23 cellular contexts compared by ENCODE assay signal in the genomic region with DNA sequence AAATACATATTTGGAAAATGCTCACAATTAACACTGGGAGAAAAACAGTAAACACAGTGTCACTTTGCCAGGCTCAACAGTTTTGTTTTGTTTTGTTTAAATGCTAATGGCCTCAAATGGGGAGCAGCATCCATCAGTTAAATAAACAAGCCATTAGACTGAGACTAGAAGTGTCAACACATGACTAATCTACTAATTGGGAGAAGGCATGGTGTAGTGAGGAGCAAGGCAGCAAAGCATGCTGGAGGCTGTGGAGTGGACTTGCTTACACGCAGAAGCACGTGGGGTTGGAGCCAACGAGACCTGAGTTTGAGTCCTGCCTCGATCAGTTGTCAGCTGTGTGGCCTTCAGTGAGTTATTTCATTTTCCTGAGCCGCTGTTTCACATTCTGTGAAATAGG. TPM values are rescaled to one million over a fixed set of nuclear protein-coding genes. Genes with fewer than 3 reads are reported as not detected.
A peak's percentile ranks its signal among the peaks of the same experiment; 100 is the strongest.
DNase-seq lines count a peak whose midpoint lies in the region; ATAC-seq, FAIRE-seq and TF ChIP-seq lines count a peak whose summit lies in the region.
"Had no signal": no experiment of that assay in that cellular context is flagged by ENCODE, and none has a peak within 500 bp of the region (broad histone marks: within the 10 kb centered on the region; RNA-seq: fewer than 3 reads in every experiment).

No MANE protein-coding gene starts in this region.

- no peaks in the 10 kb centered on the region for H3K9me3 ChIP-seq in HEK293 (ENCODE audit: control insufficient read depth, insufficient read depth, low read depth, low read length)
- no peaks in the 10 kb centered on the region for H3K9me3 ChIP-seq in upper lobe of left lung
- H3K9me3 ChIP-seq: Peyer's patch had no signal

- 76 to 96% methylated on average over 5 of the region's 5 CpGs for WGBS in upper lobe of left lung, 2 donors

- no peaks in the 10 kb centered on the region for H3K27me3 ChIP-seq in upper lobe of left lung
- H3K27me3 ChIP-seq: Peyer's patch had no signal

- CTCF ChIA-PET in HEK293 (lab: Yijun Ruan, JAX) = interaction anchor here (0.7 to 1.8 kb wide), 3 partner anchors 10 to 112 kb away, joined by 4 to 7 read pairs (median 4); no protein-coding TSS in a partner anchor

- TF ChIP-seq POLR2A in GM12892 (IDR thresholded peaks at IDR 0.05; ENCODE audit: low read depth, low read length) = no peak
- TF ChIP-seq POLR2A in upper lobe of left lung (IDR thresholded peaks at IDR 0.05) = no peak

- TF ChIP-seq EP300 in upper lobe of left lung (IDR thresholded peaks at IDR 0.05) = no peak

- FAIRE-seq in GM12892 (lab: Jason Lieb, UNC) = peak; percentile 21

- H3K36me3 ChIP-seq in HEK293 (ENCODE audit: control insufficient read depth in 2 of 2, insufficient read depth in 1 of 2, low read length in 2 of 2) (peaks cover 0 to 3% of the 10 kb centered on the region in 2 experiments; a peak in 1 of 3 replicates), upper lobe of left lung (no peaks in the 10 kb centered on the region)
- H3K36me3 ChIP-seq: BLaER1, Peyer's patch had no signal

- H3K4me3 ChIP-seq in HEK293 (ENCODE audit: low read depth, low read length) = no peak overlapping the region
- H3K4me3 ChIP-seq in upper lobe of left lung = no peak overlapping the region
- H3K4me3 ChIP-seq: BLaER1, Peyer's patch had no signal

- POLR2A ChIA-PET in HEK293 (lab: Yijun Ruan, JAX) = no interaction called here

- H3K27ac ChIP-seq in HEK293 (ENCODE audit: extremely low read depth, low read depth, low read length) = no peak overlapping the region
- H3K27ac ChIP-seq in caudate nucleus (ENCODE audit: low read depth, low read length) = peak overlapping the region; percentile 31
- no peak overlapping the region for H3K27ac ChIP-seq in upper lobe of left lung
- H3K27ac ChIP-seq: BLaER1, HL-60, Peyer's patch had no signal

- no peak for ATAC-seq in upper lobe of left lung (ENCODE audit: low FRiP score in 2 of 2)
- ATAC-seq: SK-N-SH treated with all-trans-retinoic acid at 6 μM for 48 hours had no signal

- no peak for DNase-seq in GM12892 (ENCODE audit: insufficient read length)
- DNase-seq in caudate nucleus (lab: John Stamatoyannopoulos, UW) = no peak
- peak; percentile 28 for DNase-seq in pons (ENCODE audit: low spot score)
- DNase-seq in NOMO-1 (lab: John Stamatoyannopoulos, UW; ENCODE audit: unreplicated experiment in 2 of 2) = no peak
- no peak for DNase-seq in upper lobe of left lung
- no peak for DNase-seq in HK-2 (ENCODE audit: unreplicated experiment)
- DNase-seq: ACHN; CD4-positive, alpha-beta T cell; COR-L47; DMS79; H7; HFFc6; KG1; NCI-H1092; NCI-H1694; NCI-H2081; NCI-H446; NCI-H526; Peyer's patch had no signal

- no peaks in the 10 kb centered on the region; the same call in 1 of the 2 replicates for H3K4me1 ChIP-seq in HEK293 (ENCODE audit: control insufficient read depth, insufficient read depth, low read length)
- peaks cover 0 to 5% (median 0%) of the 10 kb centered on the region in 4 donors for H3K4me1 ChIP-seq in upper lobe of left lung
- H3K4me1 ChIP-seq: BLaER1, Peyer's patch had no signal

- TF ChIP-seq CTCF in HEK293 (tag by site-specific recombination; IDR thresholded peaks at IDR 0.05) = no peak
- no peak for TF ChIP-seq CTCF in upper lobe of left lung (IDR thresholded peaks at IDR 0.05)

TF ChIP-seq in HEK293, 187 proteins besides CTCF, POLR2A, EP300 and RAD21:
- TF ChIP-seq ZSCAN30 (tag by site-specific recombination; IDR thresholded peaks at IDR 0.05) (peak; percentile 95), SP7 (tag by site-specific recombination; IDR thresholded peaks at IDR 0.05) (no peak), ZNF155 (tag by site-specific recombination; IDR thresholded peaks at IDR 0.05) (no peak), WT1 (tag by site-specific recombination; IDR thresholded peaks at IDR 0.05) (peak; percentile 43; the same call in 1 of the 2 replicates)
- TF ChIP-seq, protein P1, sequence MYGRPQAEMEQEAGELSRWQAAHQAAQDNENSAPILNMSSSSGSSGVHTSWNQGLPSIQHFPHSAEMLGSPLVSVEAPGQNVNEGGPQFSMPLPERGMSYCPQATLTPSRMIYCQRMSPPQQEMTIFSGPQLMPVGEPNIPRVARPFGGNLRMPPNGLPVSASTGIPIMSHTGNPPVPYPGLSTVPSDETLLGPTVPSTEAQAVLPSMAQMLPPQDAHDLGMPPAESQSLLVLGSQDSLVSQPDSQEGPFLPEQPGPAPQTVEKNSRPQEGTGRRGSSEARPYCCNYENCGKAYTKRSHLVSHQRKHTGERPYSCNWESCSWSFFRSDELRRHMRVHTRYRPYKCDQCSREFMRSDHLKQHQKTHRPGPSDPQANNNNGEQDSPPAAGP (tag by site-specific recombination; IDR thresholded peaks at IDR 0.05) = 0 out of 2 replicates have a peak, but pooled peaks have one; percentile 52

RNA-seq across cellular contexts. Expression of a gene that starts 29.0 kb away (rescaled TPM):
- 21.3 TPM for polyA plus RNA-seq in GM12892 (2012; ENCODE audit: missing spikeins)
- total RNA-seq in upper lobe of left lung = 10 to 100 TPM in 5 of 6 donors, 1 to 10 TPM in 1; 9.5 to 17.7 (median 15.5) TPM

RNA-seq across cellular contexts. Expression of a gene that starts 47.5 kb away (rescaled TPM):
- 0.83 TPM for polyA plus RNA-seq in GM12892 (2012; ENCODE audit: missing spikeins)
- total RNA-seq in upper lobe of left lung = 10 to 100 TPM in 4 of 6 donors, 1 to 10 TPM in 2; 3.2 to 21.4 (median 11.2) TPM
